ENCODE assay signal across 8 cellular contexts in the genomic region with DNA sequence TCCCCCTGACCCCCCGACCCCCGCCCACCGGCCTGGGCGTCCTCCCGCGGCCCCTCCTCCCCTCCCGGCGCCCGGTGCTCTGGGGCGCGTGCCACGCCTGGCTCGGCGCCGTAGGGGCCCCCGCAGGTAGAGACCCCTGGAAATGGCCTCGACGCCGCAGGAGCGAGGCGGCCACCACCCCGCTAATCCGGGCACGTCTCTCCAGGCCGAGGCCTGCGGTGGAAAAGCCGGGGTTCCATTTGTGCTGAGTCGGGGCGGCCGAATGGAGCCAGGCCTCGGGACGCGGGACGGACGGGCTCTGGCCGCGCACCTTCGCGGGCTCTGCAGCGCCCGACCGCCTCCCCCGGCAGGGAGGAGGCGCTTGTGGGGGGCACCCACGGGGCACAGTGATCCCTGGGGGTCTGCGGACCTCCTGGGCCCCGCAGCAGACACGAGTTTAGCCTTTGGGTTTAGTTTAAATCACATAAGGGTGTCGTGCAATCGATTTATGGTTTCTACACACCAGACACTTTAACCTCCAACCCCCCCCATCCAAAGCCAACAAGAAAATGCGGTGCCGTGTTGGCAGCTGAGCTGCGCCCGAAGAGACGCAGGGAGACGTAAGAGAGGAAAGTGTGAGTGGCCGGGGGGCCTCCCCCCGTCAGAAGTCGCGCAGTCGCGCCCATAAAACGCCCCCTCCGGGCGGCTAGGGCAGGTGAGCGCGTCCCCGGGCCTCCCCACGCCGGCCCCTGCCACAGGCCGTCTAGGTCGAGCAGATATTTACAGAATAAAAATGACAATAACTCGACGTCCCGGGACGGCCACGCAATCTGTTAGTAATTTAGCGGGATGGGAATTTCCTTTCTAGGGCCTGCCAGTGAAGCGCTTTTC. TPM values are rescaled to one million over a fixed set of nuclear protein-coding genes. Genes with fewer than 3 reads are reported as not detected.
A peak's percentile ranks its signal among the peaks of the same experiment; 100 is the strongest.
DNase-seq lines count a peak whose midpoint lies in the region; ATAC-seq and TF ChIP-seq lines count a peak whose summit lies in the region.

No MANE protein-coding gene starts in this region.

- H4K20me1 ChIP-seq in GM23338 (replicated peaks; ENCODE audit: insufficient read depth), result no peaks in the 10 kb centered on the region; the same call in 1 of the 2 replicates

- TF ChIP-seq CTCF in GM23338 (conservative IDR thresholded peaks at IDR 0.05; ENCODE audit: low read depth in 2 of 2), result no peak
- no peak for TF ChIP-seq CTCF in Peyer's patch (IDR thresholded peaks at IDR 0.05)

- peaks cover 13% of the 10 kb centered on the region for H3K4me1 ChIP-seq in GM23338 (ENCODE audit: insufficient read depth)
- H3K4me1 ChIP-seq in Peyer's patch, result peaks cover 4 to 36% (median 20%) of the 10 kb centered on the region in 4 donors

- peaks cover 93% of the 10 kb centered on the region for H3K27me3 ChIP-seq in GM23338 (ENCODE audit: insufficient read depth)
- peaks cover 0 to 11% of the 10 kb centered on the region in 2 donors for H3K27me3 ChIP-seq in Peyer's patch

- H3F3A ChIP-seq in GM23338 (replicated peaks; ENCODE audit: low read depth), result no peaks in the 10 kb centered on the region; the same call in 1 of the 2 replicates

- DNase-seq in GM23338 (ENCODE audit: low spot score), result no peak
- DNase-seq in Peyer's patch, result peak; percentile 51 to 63 (median 57)
- DNase-seq in amniotic stem cell (lab: John Stamatoyannopoulos, UW), result peak; percentile 25
- peak; percentile 60 for DNase-seq in iPS-NIHi11 (ENCODE audit: low spot score)
- DNase-seq in stimulated activated CD4-positive, alpha-beta T cell treated with anti-CD3 and anti-CD28 coated beads, Interleukin-1b, Interleukin-23, amount 100 ng/mL, for 1 hour (ENCODE audit: low read depth in 2 of 2), result peak; percentile 52 to 54
- DNase-seq in NCI-H2227 (lab: John Stamatoyannopoulos, UW; ENCODE audit: unreplicated experiment), result no peak
- no peak for DNase-seq in NK-92 (lab: John Stamatoyannopoulos, UW; ENCODE audit: unreplicated experiment)

- peaks cover 74% of the 10 kb centered on the region for H3K27me3 Mint-ChIP-seq in GM23338 (ENCODE audit: insufficient read depth, low read depth, poor library complexity)

- no peaks in the 10 kb centered on the region for H3K9me3 ChIP-seq in Peyer's patch

- H3K4me3 ChIP-seq in GM23338, result peak overlapping the region; percentile 65
- H3K4me3 ChIP-seq in Peyer's patch, result peak overlapping the region; percentile 47 to 70 (median 55)

- no peaks in the 10 kb centered on the region for H3K36me3 ChIP-seq in GM23338 (ENCODE audit: insufficient read depth)
- H3K36me3 ChIP-seq in Peyer's patch, result no peaks in the 10 kb centered on the region

- H3K79me2 ChIP-seq in GM23338 (replicated peaks; ENCODE audit: insufficient read depth), result no peaks in the 10 kb centered on the region

- TF ChIP-seq POLR2A in Peyer's patch (IDR thresholded peaks at IDR 0.05), result no peak

- no peaks in the 10 kb centered on the region for H3K9me2 ChIP-seq in GM23338 (ENCODE audit: insufficient read depth)

- H3K9me3 Mint-ChIP-seq in GM23338, result no peaks in the 10 kb centered on the region; the same call in 1 of the 3 replicates

- H3K27ac ChIP-seq in GM23338 (ENCODE audit: low read depth), result no peak overlapping the region
- H3K27ac ChIP-seq in Peyer's patch, result peak overlapping the region; percentile 79 to 100 (median 87)

- no peaks in the 10 kb centered on the region; the same call in 2 of the 3 replicates for H3K36me3 Mint-ChIP-seq in GM23338 (ENCODE audit: low read depth)

- H3K4me2 ChIP-seq in GM23338, result peak overlapping the region; percentile 83

- H2AFZ ChIP-seq in GM23338, result peak overlapping the region; percentile 85

- H3K4me3 Mint-ChIP-seq in GM23338, result peak overlapping the region; percentile 67

- peaks cover 12% of the 10 kb centered on the region for H3K4me1 Mint-ChIP-seq in GM23338

- H3K27ac Mint-ChIP-seq in GM23338, result no peak overlapping the region

- ATAC-seq in GM23338 (peak; percentile 25), HG03039 (IDR thresholded peaks at IDR 0.05; ENCODE audit: unreplicated experiment) (no peak)

TF ChIP-seq in GM23338, 12 proteins besides CTCF, POLR2A, EP300 and RAD21:
- TF ChIP-seq, protein P1, sequence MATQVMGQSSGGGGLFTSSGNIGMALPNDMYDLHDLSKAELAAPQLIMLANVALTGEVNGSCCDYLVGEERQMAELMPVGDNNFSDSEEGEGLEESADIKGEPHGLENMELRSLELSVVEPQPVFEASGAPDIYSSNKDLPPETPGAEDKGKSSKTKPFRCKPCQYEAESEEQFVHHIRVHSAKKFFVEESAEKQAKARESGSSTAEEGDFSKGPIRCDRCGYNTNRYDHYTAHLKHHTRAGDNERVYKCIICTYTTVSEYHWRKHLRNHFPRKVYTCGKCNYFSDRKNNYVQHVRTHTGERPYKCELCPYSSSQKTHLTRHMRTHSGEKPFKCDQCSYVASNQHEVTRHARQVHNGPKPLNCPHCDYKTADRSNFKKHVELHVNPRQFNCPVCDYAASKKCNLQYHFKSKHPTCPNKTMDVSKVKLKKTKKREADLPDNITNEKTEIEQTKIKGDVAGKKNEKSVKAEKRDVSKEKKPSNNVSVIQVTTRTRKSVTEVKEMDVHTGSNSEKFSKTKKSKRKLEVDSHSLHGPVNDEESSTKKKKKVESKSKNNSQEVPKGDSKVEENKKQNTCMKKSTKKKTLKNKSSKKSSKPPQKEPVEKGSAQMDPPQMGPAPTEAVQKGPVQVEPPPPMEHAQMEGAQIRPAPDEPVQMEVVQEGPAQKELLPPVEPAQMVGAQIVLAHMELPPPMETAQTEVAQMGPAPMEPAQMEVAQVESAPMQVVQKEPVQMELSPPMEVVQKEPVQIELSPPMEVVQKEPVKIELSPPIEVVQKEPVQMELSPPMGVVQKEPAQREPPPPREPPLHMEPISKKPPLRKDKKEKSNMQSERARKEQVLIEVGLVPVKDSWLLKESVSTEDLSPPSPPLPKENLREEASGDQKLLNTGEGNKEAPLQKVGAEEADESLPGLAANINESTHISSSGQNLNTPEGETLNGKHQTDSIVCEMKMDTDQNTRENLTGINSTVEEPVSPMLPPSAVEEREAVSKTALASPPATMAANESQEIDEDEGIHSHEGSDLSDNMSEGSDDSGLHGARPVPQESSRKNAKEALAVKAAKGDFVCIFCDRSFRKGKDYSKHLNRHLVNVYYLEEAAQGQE (IDR thresholded peaks at IDR 0.05; ENCODE audit: unreplicated experiment), result no peak
- peak; percentile 96 for TF ChIP-seq EZH2 (IDR thresholded peaks at IDR 0.05; ENCODE audit: low read depth, unreplicated experiment)

RNA-seq across cellular contexts. Expression of gene NFATC1, which starts 1.1 kb away (rescaled TPM):
- total RNA-seq in GM23338 (2014; rRNA removed; shearing (Covaris generic)), result 5.0 and 6.4 TPM in 2 replicates
- polyA plus RNA-seq in GM23338 (2016; fragmentation: Nextera tagmentation; extraction: Ambion mirVana), result 2.7 and 3.9 TPM in 2 replicates
- total RNA-seq in Peyer's patch, result 10 to 100 TPM in 1 of 4 donors, 1 to 10 TPM in 3; 2.1 to 41.3 (median 7.6) TPM

Comparison
In these comparisons a context has a peak if more than half of its experiments do, and no peak if none do; other contexts are left out.
1. DNase-seq: peak in Peyer's patch (3 of 3), amniotic stem cell (single experiment), iPS-NIHi11 (single experiment) and stimulated activated CD4-positive, alpha-beta T cell treated with anti-CD3 and anti-CD28 coated beads, Interleukin-1b, Interleukin-23, amount 100 ng/mL, for 1 hour (2 of 2); none in GM23338 (single experiment), NCI-H2227 (single experiment) and NK-92 (single experiment).